Comparison of ENCODE assay signal across 26 cellular contexts in genomic region chr18:58243401-58243800, GRCh38.
"Had no signal": no experiment of that assay in that cellular context is flagged by ENCODE, and none has a peak within 500 bp of the region (broad histone marks: within the 10 kb centered on the region; RNA-seq: fewer than 3 reads in every experiment).

No MANE protein-coding gene starts in this region.

- H3K27ac ChIP-seq: dorsolateral prefrontal cortex, esophagus squamous epithelium, heart right ventricle, neural progenitor cell, prostate gland, sigmoid colon, testis, tibial artery had no signal

- H3K9me3 Mint-ChIP-seq: immature natural killer cell; mesothelial cell of epicardium; naive thymus-derived CD4-positive, alpha-beta T cell; nephron; neural progenitor cell; stimulated activated effector memory CD8-positive, alpha-beta T cell treated with anti-CD3 and anti-CD28 coated beads, Interleukin-12 subunit alpha, Interleukin-12 subunit beta, amount 100 ng/mL, for 72 hours had no signal

- H3K27ac Mint-ChIP-seq: immature natural killer cell; mesothelial cell of epicardium; naive thymus-derived CD4-positive, alpha-beta T cell; stimulated activated effector memory CD8-positive, alpha-beta T cell treated with anti-CD3 and anti-CD28 coated beads, Interleukin-12 subunit alpha, Interleukin-12 subunit beta, amount 100 ng/mL, for 72 hours had no signal

- H3K27me3 ChIP-seq: dorsolateral prefrontal cortex, esophagus squamous epithelium, heart right ventricle, neural progenitor cell, sigmoid colon, stomach, testis, tibial artery, upper lobe of left lung had no signal

- ATAC-seq: heart right ventricle; left lobe of liver; naive thymus-derived CD4-positive, alpha-beta T cell; right cardiac atrium; stimulated activated effector memory CD8-positive, alpha-beta T cell treated with anti-CD3 and anti-CD28 coated beads, Interleukin-12 subunit alpha, Interleukin-12 subunit beta, amount 100 ng/mL, for 72 hours had no signal

- H3K4me3 ChIP-seq: dorsolateral prefrontal cortex, esophagus squamous epithelium, heart right ventricle, mucosa of descending colon, neural progenitor cell, prostate gland, sigmoid colon, stomach, testis, tibial artery, upper lobe of left lung had no signal

- H3K36me3 Mint-ChIP-seq: immature natural killer cell; neural progenitor cell; stimulated activated effector memory CD8-positive, alpha-beta T cell treated with anti-CD3 and anti-CD28 coated beads, Interleukin-12 subunit alpha, Interleukin-12 subunit beta, amount 100 ng/mL, for 72 hours had no signal

- H3K36me3 ChIP-seq: esophagus squamous epithelium, heart right ventricle, neural progenitor cell, prostate gland, sigmoid colon, tibial artery, upper lobe of left lung had no signal

- H3K9me3 ChIP-seq: esophagus squamous epithelium, heart right ventricle, mucosa of descending colon, prostate gland, sigmoid colon, stomach, testis, tibial artery, upper lobe of left lung had no signal

- H3K4me1 ChIP-seq: testis, tibial artery had no signal

- H3K9ac ChIP-seq: neural progenitor cell had no signal

- DNase-seq: dorsolateral prefrontal cortex; effector CD8-positive, alpha-beta T cell; esophagus squamous epithelium; foreskin melanocyte; glutamatergic neuron; heart right ventricle; hypothalamus; immature natural killer cell; mesenchymal stem cell; naive thymus-derived CD4-positive, alpha-beta T cell; right cardiac atrium; sigmoid colon; stimulated activated CD4-positive, alpha-beta T cell treated with anti-CD3 and anti-CD28 coated beads, Interleukin-2, amount 100 ng/mL, for 24 hours; stimulated activated CD4-positive, alpha-beta T cell treated with anti-CD3 and anti-CD28 coated beads, Interleukin-4, amount 100 ng/mL, for 24 hours; stimulated activated naive CD4-positive, alpha-beta T cell treated with Interleukin-2 at 50 U/mL for 16 hours; stomach; testis; tibial artery; upper lobe of left lung had no signal

- H3K4me1 Mint-ChIP-seq: immature natural killer cell; naive thymus-derived CD4-positive, alpha-beta T cell; stimulated activated effector memory CD8-positive, alpha-beta T cell treated with anti-CD3 and anti-CD28 coated beads, Interleukin-12 subunit alpha, Interleukin-12 subunit beta, amount 100 ng/mL, for 72 hours had no signal

- H3K4me3 Mint-ChIP-seq: immature natural killer cell; mesothelial cell of epicardium; naive thymus-derived CD4-positive, alpha-beta T cell; nephron; neural progenitor cell; stimulated activated effector memory CD8-positive, alpha-beta T cell treated with anti-CD3 and anti-CD28 coated beads, Interleukin-12 subunit alpha, Interleukin-12 subunit beta, amount 100 ng/mL, for 72 hours had no signal
